In the genomic region with DNA sequence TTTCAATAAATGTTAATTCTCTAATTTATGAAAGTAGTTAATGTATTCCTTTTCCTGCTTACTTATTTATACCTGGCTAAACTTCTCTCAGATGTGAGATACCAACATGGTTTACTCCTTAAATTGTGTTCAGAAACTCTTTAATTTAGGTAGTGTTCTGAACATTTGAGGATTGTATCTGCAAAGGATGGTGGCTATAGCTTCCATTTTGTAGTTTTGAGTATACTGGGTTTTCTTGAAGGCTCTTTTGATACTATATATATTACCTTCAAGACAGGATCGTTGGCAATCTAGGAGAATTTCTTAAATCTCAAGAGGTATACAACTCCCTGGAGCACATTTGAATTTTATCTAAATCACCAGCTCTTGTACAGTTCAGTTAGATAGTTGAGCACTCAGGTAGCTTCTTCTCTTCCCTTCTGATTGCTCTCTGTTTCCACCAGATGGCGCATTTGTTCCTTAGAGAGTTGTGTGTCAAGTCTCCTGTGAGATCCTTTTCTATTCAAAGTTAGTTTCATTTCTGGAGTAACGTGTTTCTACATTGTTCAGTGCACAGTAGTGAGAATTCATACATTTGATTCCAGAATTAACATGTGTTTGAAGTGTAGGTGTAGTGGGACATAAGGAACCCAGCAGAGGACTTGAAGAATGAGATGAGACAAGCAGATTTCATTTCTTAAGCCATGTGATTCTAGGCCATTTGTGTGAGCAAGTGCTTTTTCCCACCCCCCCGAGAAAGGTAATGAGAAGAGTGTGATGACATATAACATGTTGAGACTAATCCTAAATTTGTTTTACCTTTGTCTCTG, we compare ENCODE assay signal across 8 cellular contexts.
DNase-seq lines count a peak whose midpoint lies in the region; ATAC-seq and TF ChIP-seq lines count a peak whose summit lies in the region.
"Not testable (repeated sequence)": the region's sequence is repeated elsewhere in the genome, so short reads cannot be mapped to it uniquely, and the experiment has no call there.

No MANE protein-coding gene starts in this region.

- DNase-seq in AG09319 (ENCODE audit: extremely low read depth, low read depth) (peak; percentile 23), NCI-H1694 treated with DMSO at 0.1 percent for 48 hours (lab: John Stamatoyannopoulos, UW) (peak; percentile 36), SKM-1 treated with dmso at 0.1 percent for 144 hours (lab: John Stamatoyannopoulos, UW; ENCODE audit: unreplicated experiment) (peak; percentile 25), glomerular visceral epithelial cell (ENCODE audit: extremely low spot score) (peak; percentile 55)
- DNase-seq in activated naive CD8-positive, alpha-beta T cell treated with anti-CD3 and anti-CD28 coated beads, Interleukin-2, amount 10 ng/mL, durations not matched to agents 7 days and 5 days: not testable (repeated sequence)

- not testable (repeated sequence) for H3K27me3 Mint-ChIP-seq in activated naive CD8-positive, alpha-beta T cell treated with anti-CD3 and anti-CD28 coated beads, Interleukin-2, amount 10 ng/mL, durations not matched to agents 7 days and 5 days

- not testable (repeated sequence) for H3K36me3 Mint-ChIP-seq in activated naive CD8-positive, alpha-beta T cell treated with anti-CD3 and anti-CD28 coated beads, Interleukin-2, amount 10 ng/mL, durations not matched to agents 7 days and 5 days

- not testable (repeated sequence) for H3K4me1 Mint-ChIP-seq in activated naive CD8-positive, alpha-beta T cell treated with anti-CD3 and anti-CD28 coated beads, Interleukin-2, amount 10 ng/mL, durations not matched to agents 7 days and 5 days

- peak overlapping the region; percentile 79 for H3K4me3 Mint-ChIP-seq in activated naive CD8-positive, alpha-beta T cell treated with anti-CD3 and anti-CD28 coated beads, Interleukin-2, amount 10 ng/mL, durations not matched to agents 7 days and 5 days

- H3K9me3 Mint-ChIP-seq in activated naive CD8-positive, alpha-beta T cell treated with anti-CD3 and anti-CD28 coated beads, Interleukin-2, amount 10 ng/mL, durations not matched to agents 7 days and 5 days: not testable (repeated sequence)

- TF ChIP-seq CTCF in AG09319 (IDR thresholded peaks at IDR 0.05; ENCODE audit: low read depth, low read length) (peak; percentile 33), parathyroid adenoma (IDR thresholded peaks at IDR 0.05) (peak; percentile 44)

- H3K9ac ChIP-seq in parathyroid adenoma: not testable (repeated sequence)

- not testable (repeated sequence) for H2AFZ ChIP-seq in parathyroid adenoma

- not testable (repeated sequence) for H3K27ac ChIP-seq in parathyroid adenoma

- H3K4me3 ChIP-seq in parathyroid adenoma (ENCODE audit: low read depth, low read length): not testable (repeated sequence)

- H3K36me3 ChIP-seq in parathyroid adenoma (ENCODE audit: control insufficient read depth, insufficient read depth, low read length): not testable (repeated sequence)

- not testable (repeated sequence) for H3K27me3 ChIP-seq in parathyroid adenoma (ENCODE audit: control insufficient read depth, insufficient read depth, low read length)

- H3K4me2 ChIP-seq in parathyroid adenoma (ENCODE audit: low read length): not testable (repeated sequence)

- ATAC-seq in GM18867 (IDR thresholded peaks at IDR 0.05; ENCODE audit: unreplicated experiment) (peak; percentile 70), HG03060 (IDR thresholded peaks at IDR 0.05; ENCODE audit: low read depth, unreplicated experiment) (peak; percentile 56)
- ATAC-seq in activated naive CD8-positive, alpha-beta T cell treated with anti-CD3 and anti-CD28 coated beads, Interleukin-2, amount 10 ng/mL, durations not matched to agents 7 days and 5 days (ENCODE audit: low read depth): peak; percentile 92

- not testable (repeated sequence) for H3K9me3 ChIP-seq in parathyroid adenoma (ENCODE audit: control insufficient read depth, low read length)

- peak overlapping the region; percentile 84 for H3K27ac Mint-ChIP-seq in activated naive CD8-positive, alpha-beta T cell treated with anti-CD3 and anti-CD28 coated beads, Interleukin-2, amount 10 ng/mL, durations not matched to agents 7 days and 5 days

- POLR2A ChIA-PET in activated naive CD8-positive, alpha-beta T cell treated with anti-CD3 and anti-CD28 coated beads, Interleukin-2, amount 10 ng/mL, durations not matched to agents 7 days and 5 days (lab: Charles Lee): not testable (repeated sequence)

- H3K79me2 ChIP-seq in parathyroid adenoma: not testable (repeated sequence)

- H3K4me1 ChIP-seq in parathyroid adenoma: not testable (repeated sequence)
